In genomic region chr17:44793885-44794698, GRCh38 we compare ENCODE assay signal across 10 cellular contexts. TPM values are rescaled to one million over a fixed set of nuclear protein-coding genes. Genes with fewer than 3 reads are reported as not detected.
DNase-seq lines count a peak whose midpoint lies in the region; ATAC-seq and TF ChIP-seq lines count a peak whose summit lies in the region.
"Had no signal": no experiment of that assay in that cellular context is flagged by ENCODE, and none has a peak within 500 bp of the region (broad histone marks: within the 10 kb centered on the region; RNA-seq: fewer than 3 reads in every experiment).

No MANE protein-coding gene starts in this region.

- in situ Hi-C loops in transverse colon (cut with MboI; ENCODE audit: low pct_ligation_motif_present in 1 of 4, low pct_unique_long_range_greater_than_20kb in 1 of 4, low sequenced_read_pairs in 3 of 4) = no loop called here

- H3K9me3 Mint-ChIP-seq in mesothelial cell of epicardium = no peaks in the 10 kb centered on the region

- no peaks in the 10 kb centered on the region for H3K27me3 ChIP-seq in PC-9 (ENCODE audit: insufficient read depth, low read depth)
- no peaks in the 10 kb centered on the region for H3K27me3 ChIP-seq in transverse colon

- WGBS in transverse colon (ENCODE audit: low coverage in 1 of 2), 2 donors = 74 to 76% methylated on average over 10 to 14 of the region's 14 CpGs

- POLR2A ChIA-PET in PC-9 (lab: Charles Lee; ENCODE audit: unreplicated experiment) = no interaction called here

- CTCF ChIA-PET in PC-9 (lab: Charles Lee) = interaction anchor here (0.6 kb wide), 1 partner anchor 39 kb away, joined by 4 read pairs; no protein-coding TSS in a partner anchor

- no peak overlapping the region for H3K4me3 Mint-ChIP-seq in mesothelial cell of epicardium

- no peaks in the 10 kb centered on the region for H3K79me2 ChIP-seq in PC-9 (ENCODE audit: low read depth)

- H2AFZ ChIP-seq in PC-9 = no peak overlapping the region

- peak overlapping the region; percentile 32; the same call in 1 of the 2 replicates for H3K4me2 ChIP-seq in PC-9

- no peaks in the 10 kb centered on the region for H3K4me1 Mint-ChIP-seq in mesothelial cell of epicardium

- H3F3A ChIP-seq in PC-9 (ENCODE audit: insufficient read depth, low read depth) = peaks cover 28% of the 10 kb centered on the region; the same call in 1 of the 2 replicates

- no peak for ATAC-seq in HG03378 (IDR thresholded peaks at IDR 0.05; ENCODE audit: unreplicated experiment)
- no peak for ATAC-seq in HG03175 (IDR thresholded peaks at IDR 0.05; ENCODE audit: unreplicated experiment)

- no peak for TF ChIP-seq EP300 in transverse colon (IDR thresholded peaks at IDR 0.05; ENCODE audit: low read depth)

- H4K20me1 ChIP-seq in PC-9 (ENCODE audit: insufficient read depth) = no peaks in the 10 kb centered on the region

- H3K27ac ChIP-seq in PC-9 (peak overlapping the region; percentile 54), epithelial cell of prostate (peak overlapping the region; percentile 69), transverse colon (peak overlapping the region; percentile 70 to 85 (median 78))

- no peak for TF ChIP-seq CTCF in PC-9 (conservative IDR thresholded peaks at IDR 0.05)
- no peak for TF ChIP-seq CTCF in mesothelial cell of epicardium (IDR thresholded peaks at IDR 0.05; ENCODE audit: unreplicated experiment)
- TF ChIP-seq CTCF in transverse colon (IDR thresholded peaks at IDR 0.05) = no peak

- no peaks in the 10 kb centered on the region for H3K27me3 Mint-ChIP-seq in mesothelial cell of epicardium (ENCODE audit: low read depth)

- no peak overlapping the region for H3K4me3 ChIP-seq in PC-9
- H3K4me3 ChIP-seq in transverse colon = no peak overlapping the region

- H3K9me3 ChIP-seq in PC-9 (ENCODE audit: insufficient read depth, low read depth) = no peaks in the 10 kb centered on the region
- no peaks in the 10 kb centered on the region for H3K9me3 ChIP-seq in transverse colon

- no peaks in the 10 kb centered on the region for H3K9me2 ChIP-seq in PC-9 (ENCODE audit: insufficient read depth)

- H3K36me3 ChIP-seq in PC-9 (ENCODE audit: low read depth) (no peaks in the 10 kb centered on the region), transverse colon (no peaks in the 10 kb centered on the region)

- intact Hi-C loops in PC-9 (cut with micrococcal nuclease; ENCODE audit: unreplicated experiment) (loop anchor here (5.0 kb wide), 1 partner anchor 33 kb away; no protein-coding TSS in a partner anchor), transverse colon (cut with DNase I; ENCODE audit: low total_unique reads) (no loop called here)

- DNase-seq in PC-9 (no peak), epithelial cell of prostate (ENCODE audit: low read depth, low spot score) (no peak), mesothelial cell of epicardium (ENCODE audit: low spot score in 2 of 2, unreplicated experiment in 2 of 2) (no peak), transverse colon (no peak), NOMO-1 (lab: John Stamatoyannopoulos, UW; ENCODE audit: unreplicated experiment in 2 of 2) (no peak)
- DNase-seq: NCI-H1930; stimulated activated naive CD4-positive, alpha-beta T cell had no signal

- no peaks in the 10 kb centered on the region for H3K36me3 Mint-ChIP-seq in mesothelial cell of epicardium

- H3K4me1 ChIP-seq in PC-9 (replicated peaks; ENCODE audit: insufficient read depth) (peaks cover 21% of the 10 kb centered on the region), transverse colon (peaks cover 0 to 10% (median 2%) of the 10 kb centered on the region in 4 donors)

- no peak for TF ChIP-seq POLR2A in transverse colon (IDR thresholded peaks at IDR 0.05)

- peak overlapping the region; percentile 67 for H3K27ac Mint-ChIP-seq in mesothelial cell of epicardium

- TSS peak; percentile 25 for BruUV-seq in PC-9 (replicated peaks; lab: Mats Ljungman, UMichigan)

RNA-seq across cellular contexts. Expression of gene ADAM11, which starts 35.3 kb away (rescaled TPM):
- total RNA-seq in PC-9 (2021) = 0.46 and 0.55 TPM in 2 replicates
- 8.5 to 10.1 TPM (median 9.2 TPM) in 3 replicates for total RNA-seq in mesothelial cell of epicardium
- 1 to 10 TPM in 1 of 4 donors, under 1 TPM in 3; 0.37 to 2.0 (median 0.72) TPM for total RNA-seq in transverse colon

RNA-seq across cellular contexts. Expression of gene GJC1, which starts 36.0 kb away (rescaled TPM):
- 42.6 and 50.0 TPM in 2 replicates for total RNA-seq in PC-9 (2021)
- 54.5 to 57.1 TPM (median 54.8 TPM) in 3 replicates for total RNA-seq in mesothelial cell of epicardium
- total RNA-seq in transverse colon = 10 to 100 TPM; 12.0 to 18.7 (median 14.7) TPM

RNA-seq across cellular contexts. Expression of gene HIGD1B, which starts 53.6 kb away (rescaled TPM):
- total RNA-seq in PC-9 (2021) (not detected in 2 replicates), mesothelial cell of epicardium (0.57 TPM in 1 of 3 replicates, not detected in the others), transverse colon (under 1 TPM in 1 of 4 donors, not detected in 3; 0.96 TPM)
- total RNA-seq: bronchial epithelial cell had no signal
